9 cellular contexts compared by ENCODE assay signal in genomic region chr6:52752310-52752709, GRCh38. TPM values are rescaled to one million over a fixed set of nuclear protein-coding genes. Genes with fewer than 3 reads are reported as not detected.
"Had no signal": no experiment of that assay in that cellular context is flagged by ENCODE, and none has a peak within 500 bp of the region (broad histone marks: within the 10 kb centered on the region; RNA-seq: fewer than 3 reads in every experiment).

No MANE protein-coding gene starts in this region.

- H3K27ac ChIP-seq: HL-60 had no signal

- FAIRE-seq: HTR-8/SVneo, K562 had no signal

- ATAC-seq: K562 had no signal

- DNase-seq: IMR-90, KBM-7, KG1 had no signal

- H3K4me3 ChIP-seq: K562 had no signal

RNA-seq across cellular contexts. Expression of gene GSTA2, which starts 11.0 kb away (rescaled TPM):
- total RNA-seq: HT-29, HT1080, IMR-90 had no signal
- polyA plus RNA-seq: IgD-negative memory B cell, IMR-90 had no signal

RNA-seq across cellular contexts. Expression of gene GSTA1, which starts 51.3 kb away (rescaled TPM):
- total RNA-seq: HT-29, HT1080 had no signal
- polyA plus RNA-seq: IgD-negative memory B cell, K562 had no signal
